Comparison of ENCODE assay signal across 9 cellular contexts in genomic region chr12:64675795-64676194, GRCh38.
DNase-seq lines count a peak whose midpoint lies in the region; ATAC-seq and TF ChIP-seq lines count a peak whose summit lies in the region.
"Had no signal": no experiment of that assay in that cellular context is flagged by ENCODE, and none has a peak within 500 bp of the region (broad histone marks: within the 10 kb centered on the region; RNA-seq: fewer than 3 reads in every experiment).

No MANE protein-coding gene starts in this region.

- H3K79me1 ChIP-seq in H9 (ENCODE audit: insufficient read depth, low read depth, low read length, poor library complexity, severe bottlenecking), result peaks cover 6% of the 10 kb centered on the region

- no peak overlapping the region for H3K23ac ChIP-seq in H9 (ENCODE audit: insufficient read length, low read depth, low read length)

- H3K9ac ChIP-seq in H9 (ENCODE audit: extremely low read depth, insufficient read length, low read length), result no peak overlapping the region
- H3K9ac ChIP-seq in fibroblast of lung (ENCODE audit: insufficient read depth, low read length), result no peak overlapping the region

- H3K36me3 ChIP-seq in fibroblast of lung (ENCODE audit: control insufficient read depth, insufficient read depth, low read length) (no peaks in the 10 kb centered on the region), sigmoid colon (no peaks in the 10 kb centered on the region)

- H3K27me3 Mint-ChIP-seq in H9 (ENCODE audit: low read depth), result no peaks in the 10 kb centered on the region
- no peaks in the 10 kb centered on the region for H3K27me3 Mint-ChIP-seq in T-helper 17 cell

- no CpG with 5 or more reads among the region's 3 CpGs for WGBS in H9 (ENCODE audit: extremely low coverage, insufficient read length, low lambda C conversion rate)
- 13 to 47% methylated on average over 3 of the region's 3 CpGs for WGBS in sigmoid colon, 2 donors

- no peak for TF ChIP-seq POLR2A in sigmoid colon (IDR thresholded peaks at IDR 0.05)

- H2BK120ac ChIP-seq in H9 (ENCODE audit: low read depth, low read length, poor library complexity, severe bottlenecking), result no peak overlapping the region

- no peaks in the 10 kb centered on the region; a peak in 1 of 7 replicates for H3K36me3 Mint-ChIP-seq in H9 (ENCODE audit: insufficient read depth in 1 of 3, low read depth in 3 of 3)
- peaks cover 3% of the 10 kb centered on the region for H3K36me3 Mint-ChIP-seq in T-helper 17 cell (ENCODE audit: low read depth)

- H3K23me2 ChIP-seq in H9 (ENCODE audit: insufficient read length, low read depth, low read length, poor library complexity, severe bottlenecking), result no peaks in the 10 kb centered on the region

- TF ChIP-seq CTCF in H9 (conservative IDR thresholded peaks at IDR 0.05) (no peak), fibroblast of lung (conservative IDR thresholded peaks at IDR 0.05 in 1 of 2, IDR thresholded peaks at IDR 0.05 in 1 of 2; ENCODE audit: low read depth in 1 of 2, low read length in 2 of 2) (no peak), sigmoid colon (IDR thresholded peaks at IDR 0.05) (no peak)

- no peak overlapping the region for H3K4me3 ChIP-seq in fibroblast of lung (replicated peaks in 1 of 4; ENCODE audit: control extremely low read depth in 1 of 4, insufficient read depth in 1 of 4, low read depth in 3 of 4, low read length in 4 of 4)
- no peak overlapping the region for H3K4me3 ChIP-seq in sigmoid colon

- peak in 2 of 4 donors; percentile 16 to 33 for TF ChIP-seq EP300 in sigmoid colon (IDR thresholded peaks at IDR 0.05)

- H4K5ac ChIP-seq in H9 (ENCODE audit: insufficient read length, low read depth, low read length), result no peak overlapping the region

- H2BK12ac ChIP-seq in H9 (ENCODE audit: insufficient read length, low read depth, low read length), result no peak overlapping the region

- DNase-seq in H9 (no peak), T-helper 17 cell (no peak), fibroblast of lung (ENCODE audit: low read depth in 2 of 2) (peak; percentile 67 to 71), sigmoid colon (peak; percentile 83), GM19238 (ENCODE audit: insufficient read length, low spot score) (no peak), middle frontal gyrus (ENCODE audit: extremely low spot score, low spot score) (no peak), NCI-H345 treated with DMSO at 0.1 percent for 48 hours (lab: John Stamatoyannopoulos, UW; ENCODE audit: unreplicated experiment) (no peak)
- DNase-seq: SHP77 had no signal

- H3K27ac ChIP-seq in H9 (ENCODE audit: insufficient read length, low read depth, low read length) (no peak overlapping the region), fibroblast of lung (ENCODE audit: insufficient read depth, low read length) (peak overlapping the region; percentile 9), sigmoid colon (peak overlapping the region; percentile 79 to 92 (median 80))

- H3K9me3 ChIP-seq in H9 (ENCODE audit: control insufficient read depth, low read depth, low read length) (no peaks in the 10 kb centered on the region), T-helper 17 cell (ENCODE audit: control insufficient read depth, low read length, poor library complexity, severe bottlenecking) (no peaks in the 10 kb centered on the region), fibroblast of lung (ENCODE audit: control insufficient read depth, insufficient read depth, low read depth, low read length) (no peaks in the 10 kb centered on the region), sigmoid colon (no peaks in the 10 kb centered on the region)

- H4K91ac ChIP-seq in H9 (ENCODE audit: insufficient read length, low read depth, low read length), result no peak overlapping the region

- H3K79me2 ChIP-seq in H9 (ENCODE audit: insufficient read depth, low read length) (peaks cover 9% of the 10 kb centered on the region; the same call in 1 of the 2 replicates), fibroblast of lung (ENCODE audit: control insufficient read depth, insufficient read depth, low read length) (peaks cover 22% of the 10 kb centered on the region)

- no peak overlapping the region for H3K4me3 Mint-ChIP-seq in H9
- peak overlapping the region; percentile 59 for H3K4me3 Mint-ChIP-seq in T-helper 17 cell

- no peak overlapping the region for H2BK20ac ChIP-seq in H9 (ENCODE audit: low read depth, low read length, poor library complexity, severe bottlenecking)

- H3K4ac ChIP-seq in H9 (ENCODE audit: low read depth, low read length), result no peak overlapping the region

- no peak overlapping the region for H2AK5ac ChIP-seq in H9 (ENCODE audit: insufficient read length, low read length)

- H3K4me2 ChIP-seq in H9 (ENCODE audit: insufficient read depth, insufficient read length, low read length) (no peak overlapping the region), fibroblast of lung (ENCODE audit: extremely low read depth, insufficient read depth, low read length) (no peak overlapping the region)

- H2AFZ ChIP-seq in H9 (ENCODE audit: low read length), result no peak overlapping the region
- no peak overlapping the region for H2AFZ ChIP-seq in fibroblast of lung (ENCODE audit: low read length)

- ATAC-seq in T-helper 17 cell (no peak), HG03139 (IDR thresholded peaks at IDR 0.05; ENCODE audit: unreplicated experiment) (no peak)

- H4K20me1 ChIP-seq in H9 (ENCODE audit: control insufficient read depth, insufficient read depth, insufficient read length) (no peaks in the 10 kb centered on the region), fibroblast of lung (ENCODE audit: control insufficient read depth, extremely low read depth, insufficient read depth, low read length) (no peaks in the 10 kb centered on the region)

- H3K18ac ChIP-seq in H9 (ENCODE audit: insufficient read length, low read depth, low read length), result no peak overlapping the region

- H3T11ph ChIP-seq in H9 (ENCODE audit: low read length), result no peak overlapping the region

- H3K56ac ChIP-seq in H9 (ENCODE audit: insufficient read length, low read depth, low read length), result no peak overlapping the region

- intact Hi-C loops in sigmoid colon (cut with DNase I), result no loop called here

- no peaks in the 10 kb centered on the region for H3K27me3 ChIP-seq in H9 (ENCODE audit: insufficient read depth, low read length)
- no peaks in the 10 kb centered on the region for H3K27me3 ChIP-seq in fibroblast of lung (ENCODE audit: control insufficient read depth, insufficient read depth, low read length)
- H3K27me3 ChIP-seq in sigmoid colon, result no peaks in the 10 kb centered on the region

- H3K4me1 Mint-ChIP-seq in H9 (peaks cover 42 to 56% of the 10 kb centered on the region in 2 experiments), T-helper 17 cell (peaks cover 57% of the 10 kb centered on the region)

- no peak overlapping the region for H3K14ac ChIP-seq in H9 (ENCODE audit: insufficient read depth, low read length)

- no peaks in the 10 kb centered on the region for H3K9me3 Mint-ChIP-seq in H9

- H2BK5ac ChIP-seq in H9 (ENCODE audit: insufficient read length, low read length), result no peak overlapping the region

- H2BK15ac ChIP-seq in H9 (ENCODE audit: low read depth, low read length), result no peak overlapping the region

- H3K27ac Mint-ChIP-seq in H9 (peak overlapping the region in 2 of 3 experiments; percentile 51 to 74; a peak in 2 of 7 replicates), T-helper 17 cell (peak overlapping the region; percentile 100)

- no peak overlapping the region for H4K8ac ChIP-seq in H9 (replicated peaks; ENCODE audit: insufficient read length, low read depth, low read length)

- H3K4me1 ChIP-seq in H9 (ENCODE audit: insufficient read depth, low read length), result peaks cover 10% of the 10 kb centered on the region
- peaks cover 5% of the 10 kb centered on the region for H3K4me1 ChIP-seq in fibroblast of lung (ENCODE audit: control insufficient read depth, extremely low read depth, insufficient read depth, low read length)
- peaks cover 0 to 100% (median 92%) of the 10 kb centered on the region in 4 donors for H3K4me1 ChIP-seq in sigmoid colon

Comparison
In these comparisons a context has a peak if more than half of its experiments do, and no peak if none do; other contexts are left out.
1. DNase-seq: peak in fibroblast of lung (2 of 2) and sigmoid colon (single experiment); none in H9 (single experiment), T-helper 17 cell (0 of 3), GM19238 (single experiment), middle frontal gyrus (single experiment) and NCI-H345 treated with DMSO at 0.1 percent for 48 hours (single experiment).